Comparison of ENCODE assay signal across 1 cellular context in the genomic region with DNA sequence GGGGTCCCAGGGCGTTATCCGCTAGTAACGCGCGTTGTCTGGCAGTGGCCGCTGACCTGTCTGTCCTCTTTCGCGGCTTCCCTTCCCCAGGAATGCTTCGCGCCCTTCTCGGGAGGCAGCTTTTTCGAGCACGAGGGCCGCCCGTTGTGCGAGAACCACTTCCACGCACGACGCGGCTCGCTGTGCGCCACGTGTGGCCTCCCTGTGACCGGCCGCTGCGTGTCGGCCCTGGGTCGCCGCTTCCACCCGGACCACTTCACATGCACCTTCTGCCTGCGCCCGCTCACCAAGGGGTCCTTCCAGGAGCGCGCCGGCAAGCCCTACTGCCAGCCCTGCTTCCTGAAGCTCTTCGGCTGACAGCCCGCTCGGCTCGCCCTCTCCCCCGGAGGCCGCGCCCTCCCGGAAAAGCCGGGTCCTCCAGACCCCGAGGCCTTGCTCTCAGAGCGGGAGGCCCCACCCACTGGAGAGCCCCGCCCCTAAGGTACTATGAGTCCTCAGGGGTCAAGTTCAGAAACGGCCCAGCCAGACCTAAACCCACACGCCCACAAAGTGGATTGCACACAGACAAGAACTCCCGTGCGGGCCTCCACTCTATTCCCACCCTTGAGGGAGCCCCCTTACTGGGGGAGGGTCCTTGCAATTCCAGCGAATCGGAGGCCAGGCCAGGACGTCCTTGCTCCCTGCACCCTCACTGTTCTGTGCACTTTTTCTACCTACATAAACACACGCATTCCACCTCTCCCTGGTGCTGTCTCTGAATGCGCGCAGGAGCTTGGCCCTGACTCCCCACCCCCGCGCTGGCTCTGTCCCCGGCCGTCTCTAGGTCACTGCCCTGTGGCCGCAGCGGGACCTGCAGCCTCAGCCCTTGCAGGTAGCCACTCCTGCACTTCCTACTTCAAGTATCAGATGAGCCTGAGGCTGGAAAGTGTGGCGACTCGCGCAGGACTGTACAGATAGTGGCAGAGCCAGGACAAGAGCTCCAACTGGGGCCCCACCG.
A peak's percentile ranks its signal among the peaks of the same experiment; 100 is the strongest.
TF ChIP-seq lines count a peak whose summit lies in the region.

No MANE protein-coding gene starts in this region.

TF ChIP-seq in liver, 16 proteins besides CTCF, POLR2A, EP300 and RAD21 (continued from another document):
- TF ChIP-seq, protein P1, sequence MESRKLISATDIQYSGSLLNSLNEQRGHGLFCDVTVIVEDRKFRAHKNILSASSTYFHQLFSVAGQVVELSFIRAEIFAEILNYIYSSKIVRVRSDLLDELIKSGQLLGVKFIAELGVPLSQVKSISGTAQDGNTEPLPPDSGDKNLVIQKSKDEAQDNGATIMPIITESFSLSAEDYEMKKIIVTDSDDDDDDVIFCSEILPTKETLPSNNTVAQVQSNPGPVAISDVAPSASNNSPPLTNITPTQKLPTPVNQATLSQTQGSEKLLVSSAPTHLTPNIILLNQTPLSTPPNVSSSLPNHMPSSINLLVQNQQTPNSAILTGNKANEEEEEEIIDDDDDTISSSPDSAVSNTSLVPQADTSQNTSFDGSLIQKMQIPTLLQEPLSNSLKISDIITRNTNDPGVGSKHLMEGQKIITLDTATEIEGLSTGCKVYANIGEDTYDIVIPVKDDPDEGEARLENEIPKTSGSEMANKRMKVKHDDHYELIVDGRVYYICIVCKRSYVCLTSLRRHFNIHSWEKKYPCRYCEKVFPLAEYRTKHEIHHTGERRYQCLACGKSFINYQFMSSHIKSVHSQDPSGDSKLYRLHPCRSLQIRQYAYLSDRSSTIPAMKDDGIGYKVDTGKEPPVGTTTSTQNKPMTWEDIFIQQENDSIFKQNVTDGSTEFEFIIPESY (IDR thresholded peaks at IDR 0.05), result no peak
- TF ChIP-seq FOXA2 (IDR thresholded peaks at IDR 0.05) (peak; percentile 21), EGR1 (IDR thresholded peaks at IDR 0.05; ENCODE audit: low read depth in 2 of 2) (peak; percentile 74 to 89), JUND (IDR thresholded peaks at IDR 0.05) (peak in 1 of 2 donors; percentile 20), ATF3 (IDR thresholded peaks at IDR 0.05) (no peak), FOXA1 (IDR thresholded peaks at IDR 0.05) (no peak), HNF4G (IDR thresholded peaks at IDR 0.05) (no peak), SP1 (IDR thresholded peaks at IDR 0.05) (peak; percentile 89), NR2F2 (IDR thresholded peaks at IDR 0.05) (peak; percentile 57), TAF1 (conservative IDR thresholded peaks at IDR 0.05) (peak; percentile 8), YY1 (IDR thresholded peaks at IDR 0.05) (peak; percentile 41), HNF4A (conservative IDR thresholded peaks at IDR 0.05) (peak; percentile 59 to 67)
- TF ChIP-seq, protein P2, sequence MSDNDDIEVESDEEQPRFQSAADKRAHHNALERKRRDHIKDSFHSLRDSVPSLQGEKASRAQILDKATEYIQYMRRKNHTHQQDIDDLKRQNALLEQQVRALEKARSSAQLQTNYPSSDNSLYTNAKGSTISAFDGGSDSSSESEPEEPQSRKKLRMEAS (IDR thresholded peaks at IDR 0.05), result peak; percentile 40
